Comparison of ENCODE assay signal across 22 cellular contexts in the genomic region with DNA sequence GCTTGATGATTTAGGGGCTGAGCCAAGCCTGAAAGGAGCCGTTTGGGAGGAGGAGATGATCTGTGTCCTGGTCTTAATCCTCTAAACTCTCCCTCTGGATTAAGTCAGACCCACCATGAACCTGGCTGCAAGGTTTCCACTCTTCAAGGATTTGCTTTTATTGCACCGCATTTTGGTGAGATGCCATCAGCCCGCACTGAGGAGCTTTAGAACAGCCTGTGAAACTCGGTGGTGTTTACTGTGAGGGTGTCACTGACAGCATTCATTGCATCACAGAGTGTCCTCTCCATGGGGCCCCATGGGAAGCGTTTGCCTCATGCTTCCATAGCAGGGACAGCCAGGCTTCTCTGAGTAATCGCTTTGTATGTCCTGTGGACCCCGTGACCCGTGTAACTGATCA.
"Had no signal": no experiment of that assay in that cellular context is flagged by ENCODE, and none has a peak within 500 bp of the region (broad histone marks: within the 10 kb centered on the region; RNA-seq: fewer than 3 reads in every experiment).

No MANE protein-coding gene starts in this region.

- H3K36me3 ChIP-seq: heart left ventricle, suprapubic skin, transverse colon, uterus had no signal

- H3K4me1 ChIP-seq: transverse colon, uterus had no signal

- H3K27ac ChIP-seq: epithelial cell of prostate, heart left ventricle, suprapubic skin, transverse colon, uterus had no signal

- H3K27ac Mint-ChIP-seq: activated CD4-positive, alpha-beta memory T cell treated with anti-CD3 and anti-CD28 coated beads, Interleukin-2, amount 10 ng/mL, durations not matched to agents 7 days and 5 days; activated T-helper 17 cell treated with anti-CD3 and anti-CD28 coated beads, Interleukin-2, amount 50 U/mL, for 72 hours; endodermal cell; progenitor cell of endocrine pancreas; stimulated activated naive CD8-positive, alpha-beta T cell treated with anti-CD3 and anti-CD28 coated beads, Interleukin-15, amount 100 ng/mL, for 72 hours; WTC11 had no signal

- H3K4me3 ChIP-seq: heart left ventricle, suprapubic skin, transverse colon, uterus had no signal

- H3K27me3 Mint-ChIP-seq: activated CD4-positive, alpha-beta memory T cell treated with anti-CD3 and anti-CD28 coated beads, Interleukin-2, amount 10 ng/mL, durations not matched to agents 7 days and 5 days; brain; memory B cell had no signal

- H3K9me3 ChIP-seq: heart left ventricle, suprapubic skin, transverse colon, uterus had no signal

- H3K9me3 Mint-ChIP-seq: activated CD4-positive, alpha-beta memory T cell treated with anti-CD3 and anti-CD28 coated beads, Interleukin-2, amount 10 ng/mL, durations not matched to agents 7 days and 5 days; activated T-helper 17 cell treated with anti-CD3 and anti-CD28 coated beads, Interleukin-2, amount 50 U/mL, for 72 hours; brain; endodermal cell; memory B cell; stimulated activated naive CD8-positive, alpha-beta T cell treated with anti-CD3 and anti-CD28 coated beads, Interleukin-15, amount 100 ng/mL, for 72 hours had no signal

- H3K27me3 ChIP-seq: suprapubic skin, transverse colon, uterus had no signal

- ATAC-seq: activated T-helper 17 cell treated with anti-CD3 and anti-CD28 coated beads, Interleukin-2, amount 50 U/mL, for 72 hours; heart left ventricle; stimulated activated naive CD8-positive, alpha-beta T cell treated with anti-CD3 and anti-CD28 coated beads, Interleukin-15, amount 100 ng/mL, for 72 hours; WTC11 had no signal

- H3K4me3 Mint-ChIP-seq: activated CD4-positive, alpha-beta memory T cell treated with anti-CD3 and anti-CD28 coated beads, Interleukin-2, amount 10 ng/mL, durations not matched to agents 7 days and 5 days; activated naive CD8-positive, alpha-beta T cell treated with anti-CD3 and anti-CD28 coated beads, Interleukin-2, amount 10 ng/mL, durations not matched to agents 7 days and 5 days; activated T-helper 17 cell treated with anti-CD3 and anti-CD28 coated beads, Interleukin-2, amount 50 U/mL, for 72 hours; brain; endodermal cell; memory B cell; neural crest cell; stimulated activated naive CD8-positive, alpha-beta T cell treated with anti-CD3 and anti-CD28 coated beads, Interleukin-15, amount 100 ng/mL, for 72 hours; WTC11 had no signal

- DNase-seq: activated CD4-positive, alpha-beta memory T cell treated with anti-CD3 and anti-CD28 coated beads, Interleukin-2, amount 10 ng/mL, durations not matched to agents 7 days and 5 days; activated CD4-positive, alpha-beta T cell treated with anti-CD3 and anti-CD28 coated beads for 48 hours; activated naive CD4-positive, alpha-beta T cell; activated naive CD8-positive, alpha-beta T cell treated with anti-CD3 and anti-CD28 coated beads, Interleukin-2, amount 10 ng/mL, durations not matched to agents 7 days and 5 days; activated T-cell treated with anti-CD3 and anti-CD28 coated beads, Interleukin-2, amount 50 U/mL, for 1 hour; anterior cingulate cortex; heart left ventricle; kidney glomerular epithelial cell; stimulated activated CD4-positive, alpha-beta T cell treated with anti-CD3 and anti-CD28 coated beads, Interleukin-4, amount 100 ng/mL, for 1 hour; stimulated activated naive CD8-positive, alpha-beta T cell treated with anti-CD3 and anti-CD28 coated beads, Interleukin-15, amount 100 ng/mL, for 72 hours; T-helper 2 cell; transverse colon; uterus had no signal
